Comparison of ENCODE assay signal across 20 cellular contexts in genomic region chr5:58738336-58738735, GRCh38.
DNase-seq lines count a peak whose midpoint lies in the region; ATAC-seq, FAIRE-seq and TF ChIP-seq lines count a peak whose summit lies in the region.
"Had no signal": no experiment of that assay in that cellular context is flagged by ENCODE, and none has a peak within 500 bp of the region (broad histone marks: within the 10 kb centered on the region; RNA-seq: fewer than 3 reads in every experiment).

No MANE protein-coding gene starts in this region.

- in situ Hi-C loops in GM12878 (cut with MboI) (no loop called here), HepG2 (cut with HindIII; ENCODE audit: extremely low pct_ligation_motif_present, low pct_unique_long_range_greater_than_20kb) (no loop called here)

- RAD21 ChIA-PET in GM12878 (lab: Charles Lee; ENCODE audit: unreplicated experiment), result interaction anchor here (0.9 to 1.8 kb wide), 4 partner anchors 56 to 111 kb away, joined by 3 to 7 read pairs (median 4); no protein-coding TSS in a partner anchor

- ATAC-seq in GM12878, result no peak
- ATAC-seq in HepG2, result peak; percentile 85
- peak in 3 of 4 donors; percentile 28 to 68 (median 63) for ATAC-seq in pancreas
- no peak for ATAC-seq in GM18867 (IDR thresholded peaks at IDR 0.05; ENCODE audit: unreplicated experiment)

- TF ChIP-seq CTCF in GM12878 (IDR thresholded peaks at IDR 0.05 in 2 of 3, conservative IDR thresholded peaks at IDR 0.05 in 1 of 3; ENCODE audit: control insufficient read depth in 2 of 3, extremely low read depth in 1 of 3, insufficient read depth in 1 of 3, low read depth in 3 of 3, low read length in 3 of 3), result no peak
- TF ChIP-seq CTCF in HepG2 (CRISPR knock-in tag; IDR thresholded peaks at IDR 0.05), result no peak
- TF ChIP-seq CTCF in pancreas (IDR thresholded peaks at IDR 0.05), result no peak
- no peak for TF ChIP-seq CTCF in OCI-LY7 (conservative IDR thresholded peaks at IDR 0.05; ENCODE audit: low read length)

- DNase-seq in GM12878 (ENCODE audit: low read depth, low spot score) (no peak), HepG2 (ENCODE audit: low spot score) (peak; percentile 59), pancreas (no peak), DMS53 treated with DMSO at 0.1 percent for 48 hours (lab: John Stamatoyannopoulos, UW; ENCODE audit: unreplicated experiment) (no peak), OCI-LY7 (ENCODE audit: low spot score) (no peak)
- DNase-seq: ACHN; BE2C; C1 segment of cervical spinal cord; CD4-positive, CD25-positive, alpha-beta regulatory T cell; CD8-positive, alpha-beta memory T cell; COR-L47; DMS 273 treated with DMSO at 0.1 percent for 48 hours; DMS79; GDM1; H9 had no signal

- CTCF ChIA-PET in GM12878 (lab: Yijun Ruan, JAX) (interaction anchor here (0.6 to 1.1 kb wide), 4 partner anchors 30 to 153 kb away, joined by 3 to 5 read pairs (median 4); no protein-coding TSS in a partner anchor), HepG2 (lab: Yijun Ruan, JAX; ENCODE audit: low intra/inter-chr PET ratio, low total read pairs) (no interaction called here), OCI-LY7 (lab: Charles Lee; ENCODE audit: unreplicated experiment) (no interaction called here)

- no TSS peak for BruUV-seq in GM12878 (replicated peaks; lab: Mats Ljungman, UMichigan)
- BruUV-seq in HepG2 (replicated peaks; lab: Mats Ljungman, UMichigan), result no TSS peak
- no TSS peak for BruUV-seq in OCI-LY7 (replicated peaks; lab: Mats Ljungman, UMichigan)

- H3K4me2 ChIP-seq in GM12878 (ENCODE audit: control insufficient read depth, insufficient read depth), result no peak overlapping the region
- H3K4me2 ChIP-seq in HepG2 (ENCODE audit: low read depth, low read length), result peak overlapping the region; percentile 64
- H3K4me2 ChIP-seq in OCI-LY7 (ENCODE audit: low read length), result no peak overlapping the region

- H3K27ac ChIP-seq in GM12878 (ENCODE audit: control insufficient read depth, insufficient read depth) (no peak overlapping the region), HepG2 (ENCODE audit: extremely low read length, insufficient read depth, low read length) (peak overlapping the region; percentile 57), pancreas (no peak overlapping the region), OCI-LY7 (ENCODE audit: low read depth, low read length, poor library complexity, severe bottlenecking) (no peak overlapping the region)

- H2AFZ ChIP-seq in GM12878 (ENCODE audit: control insufficient read depth, low read depth, low read length), result no peak overlapping the region
- H2AFZ ChIP-seq in HepG2 (ENCODE audit: low read length), result no peak overlapping the region
- no peak overlapping the region for H2AFZ ChIP-seq in OCI-LY7 (ENCODE audit: low read length)

- POLR2A ChIA-PET in GM12878 (lab: Charles Lee) (interaction anchor here (0.7 kb wide), 1 partner anchor 17 kb away, joined by 4 read pairs; no protein-coding TSS in a partner anchor), HepG2 (lab: Yijun Ruan, JAX) (no interaction called here), OCI-LY7 (lab: Charles Lee) (no interaction called here)

- no peaks in the 10 kb centered on the region for H3K27me3 ChIP-seq in GM12878 (replicated peaks in 1 of 2; ENCODE audit: control insufficient read depth in 2 of 2, insufficient read depth in 2 of 2, low read length in 1 of 2)
- H3K27me3 ChIP-seq in HepG2 (ENCODE audit: control insufficient read depth in 1 of 2, insufficient read depth in 2 of 2, low read length in 2 of 2), result no peaks in the 10 kb centered on the region
- no peaks in the 10 kb centered on the region for H3K27me3 ChIP-seq in pancreas
- H3K27me3 ChIP-seq: BE2C had no signal

- no peak overlapping the region for H3K4me3 ChIP-seq in GM12878
- peak overlapping the region in 1 of 3 experiments; percentile 26; a peak in 1 of 6 replicates for H3K4me3 ChIP-seq in HepG2 (replicated peaks in 1 of 3; ENCODE audit: insufficient read depth in 1 of 3, low read depth in 2 of 3, low read length in 3 of 3)
- no peak overlapping the region for H3K4me3 ChIP-seq in pancreas
- H3K4me3 ChIP-seq in OCI-LY7 (ENCODE audit: low read depth, low read length, poor library complexity, severe bottlenecking), result no peak overlapping the region

- H3K4me1 ChIP-seq in GM12878 (ENCODE audit: control insufficient read depth, insufficient read depth, low read length) (no peaks in the 10 kb centered on the region), HepG2 (ENCODE audit: insufficient read depth, low read length) (peaks cover 37% of the 10 kb centered on the region), pancreas (no peaks in the 10 kb centered on the region), OCI-LY7 (ENCODE audit: insufficient read depth, low read length, poor library complexity, severe bottlenecking) (no peaks in the 10 kb centered on the region)
- H3K4me1 ChIP-seq: BE2C had no signal

- FAIRE-seq in GM12878 (lab: Jason Lieb, UNC), result peak; percentile 35
- no peak for FAIRE-seq in HepG2 (lab: Jason Lieb, UNC)
- no peak for FAIRE-seq in pancreas (lab: Jason Lieb, UNC)
- FAIRE-seq: A204.1, GM19239, H1, HTR-8/SVneo had no signal

- SMC1A ChIA-PET in GM12878 (lab: Charles Lee; ENCODE audit: uncharacterized antibody, unreplicated experiment), result interaction anchor here (0.8 to 1.8 kb wide), 6 partner anchors 8 to 261 kb away, joined by 3 to 7 read pairs (median 4); no protein-coding TSS in a partner anchor

- TF ChIP-seq EP300 in GM12878 (IDR thresholded peaks at IDR 0.05; ENCODE audit: borderline replicate concordance in 1 of 2, control insufficient read depth in 1 of 2, low read depth in 2 of 2, low read length in 2 of 2) (no peak), HepG2 (IDR thresholded peaks at IDR 0.05; ENCODE audit: low read depth in 2 of 2, low read length in 2 of 2) (peak in 1 of 2 experiments; percentile 63; a peak in 2 of 4 replicates), HepG2 (CRISPR knock-in tag; IDR thresholded peaks at IDR 0.05; ENCODE audit: borderline replicate concordance) (no peak)

- H3K79me2 ChIP-seq in GM12878 (ENCODE audit: control insufficient read depth, insufficient read depth, low read length), result no peaks in the 10 kb centered on the region
- no peaks in the 10 kb centered on the region for H3K79me2 ChIP-seq in HepG2 (ENCODE audit: insufficient read depth, low read length)
- no peaks in the 10 kb centered on the region for H3K79me2 ChIP-seq in OCI-LY7 (ENCODE audit: insufficient read depth, low read depth, low read length)

- intact Hi-C loops in GM12878 (cut with micrococcal nuclease; ENCODE audit: unreplicated experiment), result no loop called here
- intact Hi-C loops in HepG2 (cut with micrococcal nuclease; ENCODE audit: unreplicated experiment), result no loop called here
- intact Hi-C loops in pancreas (cut with DNase I), result no loop called here
- intact Hi-C loops in OCI-LY7 (cut with micrococcal nuclease; ENCODE audit: unreplicated experiment), result no loop called here

- H3K36me3 ChIP-seq in GM12878 (ENCODE audit: control insufficient read depth in 2 of 2, insufficient read depth in 2 of 2, low read length in 1 of 2), result no peaks in the 10 kb centered on the region
- no peaks in the 10 kb centered on the region for H3K36me3 ChIP-seq in HepG2 (replicated peaks in 1 of 2; ENCODE audit: control insufficient read depth in 1 of 2, insufficient read depth in 2 of 2, low read length in 2 of 2)
- H3K36me3 ChIP-seq in pancreas, result no peaks in the 10 kb centered on the region
- no peaks in the 10 kb centered on the region for H3K36me3 ChIP-seq in OCI-LY7 (ENCODE audit: insufficient read depth, low read length)

- TF ChIP-seq RAD21 in GM12878 (IDR thresholded peaks at IDR 0.05; ENCODE audit: insufficient read depth, low read depth, low read length) (no peak), HepG2 (CRISPR knock-in tag; IDR thresholded peaks at IDR 0.05) (no peak)

- H3K9me2 ChIP-seq in OCI-LY7 (ENCODE audit: insufficient read depth, low read length), result no peaks in the 10 kb centered on the region

- no peaks in the 10 kb centered on the region for H3K9me3 ChIP-seq in GM12878 (replicated peaks; ENCODE audit: control insufficient read depth, insufficient read depth, low read length)
- no peaks in the 10 kb centered on the region for H3K9me3 ChIP-seq in HepG2 (ENCODE audit: low read length)
- no peaks in the 10 kb centered on the region for H3K9me3 ChIP-seq in pancreas
- no peaks in the 10 kb centered on the region for H3K9me3 ChIP-seq in OCI-LY7 (ENCODE audit: low read length)
- H3K9me3 ChIP-seq: BE2C had no signal

- TF ChIP-seq POLR2A in GM12878 (IDR thresholded peaks at IDR 0.05; ENCODE audit: low read depth, low read length) (no peak), HepG2 (IDR thresholded peaks at IDR 0.05; ENCODE audit: insufficient read depth in 1 of 2, low read depth in 2 of 2, low read length in 2 of 2) (no peak)

- 51% methylated on average over 2 of the region's 2 CpGs for WGBS in GM12878 (ENCODE audit: insufficient coverage, insufficient replicate concordance, low lambda C conversion rate, missing lambda C conversion rate)
- WGBS in HepG2 (ENCODE audit: low lambda C conversion rate), result 3% methylated on average over 2 of the region's 2 CpGs
- WGBS in pancreas, 2 donors, result 50 to 57% methylated on average over 2 of the region's 2 CpGs

- H4K20me1 ChIP-seq in GM12878 (ENCODE audit: control insufficient read depth, insufficient read depth) (no peaks in the 10 kb centered on the region), HepG2 (ENCODE audit: insufficient read depth, low read length) (no peaks in the 10 kb centered on the region), OCI-LY7 (ENCODE audit: insufficient read depth, low read length) (no peaks in the 10 kb centered on the region)

- H3K9ac ChIP-seq in GM12878 (ENCODE audit: control insufficient read depth, insufficient read depth, low read length) (no peak overlapping the region), HepG2 (ENCODE audit: insufficient read depth, low read depth, low read length) (no peak overlapping the region)

TF ChIP-seq in GM12878, 131 proteins besides CTCF, POLR2A, EP300 and RAD21 (continues in another document):
- TF ChIP-seq CBX3 (IDR thresholded peaks at IDR 0.05; ENCODE audit: borderline replicate concordance, low read depth), result no peak

TF ChIP-seq in HepG2, 621 proteins besides CTCF, POLR2A, EP300 and RAD21 (continues in another document):
- TF ChIP-seq CHCHD3 (CRISPR knock-in tag; IDR thresholded peaks at IDR 0.05) (no peak), LCORL (IDR thresholded peaks at IDR 0.05) (0 out of 2 replicates have a peak, but pooled peaks have one; percentile 10), LCORL (CRISPR knock-in tag; IDR thresholded peaks at IDR 0.05) (no peak), ZBTB43 (CRISPR knock-in tag; conservative IDR thresholded peaks at IDR 0.05) (peak; percentile 68; the same call in 1 of the 2 replicates)

Comparison
In these comparisons a context has a peak if more than half of its experiments do, and no peak if none do; other contexts are left out.
1. ATAC-seq: peak in HepG2 (single experiment) and pancreas (3 of 4); none in GM12878 (single experiment) and GM18867 (single experiment).
2. Of the 75 proteins assayed by ChIP-seq in both HepG2 and GM12878: peak only in HepG2: DPF2, ESRRA, HDAC2, MAX, MXI1 and NFIC; only in GM12878: none; in both: none; in neither: 67; mixed calls (peak in some experiments, not most) for 2.